Comparison of ENCODE assay signal across 12 cellular contexts in the genomic region with DNA sequence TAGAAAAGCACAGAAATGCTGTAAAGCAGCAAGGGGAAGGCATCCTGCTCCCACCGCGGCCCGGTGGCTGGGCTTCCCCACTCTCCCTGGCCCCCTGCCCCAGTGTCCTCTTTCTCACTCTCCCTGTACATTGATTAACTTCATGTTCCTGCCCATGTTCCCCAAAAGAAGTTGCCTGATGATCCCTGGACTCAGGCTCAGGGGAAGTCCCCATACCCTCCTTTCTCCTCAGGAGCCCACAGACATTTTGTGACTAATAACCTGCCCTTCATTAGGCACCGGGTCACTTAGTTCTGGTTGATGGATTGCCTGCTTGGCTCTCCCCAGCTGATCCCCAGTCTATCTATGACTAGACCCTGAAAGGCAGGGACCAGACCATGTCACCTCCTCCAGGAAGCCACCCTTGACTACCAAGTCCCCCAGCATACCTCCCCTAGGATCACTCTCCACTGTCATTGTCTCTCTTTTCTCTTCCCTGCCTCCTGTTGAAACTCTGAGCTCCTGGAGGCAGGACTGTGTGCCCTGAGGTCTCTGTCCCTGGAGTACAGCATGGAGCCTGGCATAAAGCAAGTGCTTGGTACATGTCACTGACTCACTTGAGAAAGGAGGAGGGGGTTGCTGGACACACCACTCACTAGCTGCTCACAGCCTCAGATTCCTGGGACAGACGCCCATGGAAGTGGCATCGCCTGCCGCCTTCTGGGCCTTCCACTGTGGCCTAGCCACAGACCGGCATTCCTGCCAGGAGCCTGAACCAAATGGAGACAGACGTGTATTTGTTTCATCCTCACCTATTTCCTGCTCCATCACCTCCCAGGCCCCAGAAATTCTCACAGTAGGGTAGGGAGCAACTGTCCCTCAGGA. TPM values are rescaled to one million over a fixed set of nuclear protein-coding genes. Genes with fewer than 3 reads are reported as not detected.
DNase-seq lines count a peak whose midpoint lies in the region; ATAC-seq and TF ChIP-seq lines count a peak whose summit lies in the region.
"Had no signal": no experiment of that assay in that cellular context is flagged by ENCODE, and none has a peak within 500 bp of the region (broad histone marks: within the 10 kb centered on the region; RNA-seq: fewer than 3 reads in every experiment).

No MANE protein-coding gene starts in this region.

- CTCF ChIA-PET in naive thymus-derived CD4-positive, alpha-beta T cell (lab: Charles Lee), result no interaction called here

- 93% methylated on average over 5 to 8 of the region's 9 CpGs for WGBS in mesodermal cell (ENCODE audit: insufficient coverage in 2 of 2), 2 experiments

- H3K4me1 Mint-ChIP-seq in activated naive CD8-positive, alpha-beta T cell treated with anti-CD3 and anti-CD28 coated beads, Interleukin-2, amount 50 U/mL, for 24 hours, result peaks cover 14% of the 10 kb centered on the region
- peaks cover 8% of the 10 kb centered on the region for H3K4me1 Mint-ChIP-seq in activated naive CD8-positive, alpha-beta T cell treated with anti-CD3 and anti-CD28 coated beads for 36 hours
- H3K4me1 Mint-ChIP-seq in naive thymus-derived CD4-positive, alpha-beta T cell, result peaks cover 0 to 17% (median 0%) of the 10 kb centered on the region in 7 donors
- H3K4me1 Mint-ChIP-seq in natural killer cell treated with Interleukin-12 subunit alpha and Interleukin-12 subunit beta and Interleukin-15 and Interleukin-18, amount 100 ng/mL, for 72 hours (ENCODE audit: low read depth in 2 of 2), result no peaks in the 10 kb centered on the region
- H3K4me1 Mint-ChIP-seq: naive B cell had no signal

- no peak for TF ChIP-seq POLR2A in uterus (IDR thresholded peaks at IDR 0.05)

- peaks cover 27% of the 10 kb centered on the region for H3K27me3 Mint-ChIP-seq in activated naive CD8-positive, alpha-beta T cell treated with anti-CD3 and anti-CD28 coated beads, Interleukin-2, amount 50 U/mL, for 24 hours
- H3K27me3 Mint-ChIP-seq in activated naive CD8-positive, alpha-beta T cell treated with anti-CD3 and anti-CD28 coated beads for 36 hours, result peaks cover 45% of the 10 kb centered on the region
- peaks cover 16 to 53% (median 38%) of the 10 kb centered on the region in 5 donors for H3K27me3 Mint-ChIP-seq in naive thymus-derived CD4-positive, alpha-beta T cell
- H3K27me3 Mint-ChIP-seq in natural killer cell treated with Interleukin-12 subunit alpha and Interleukin-12 subunit beta and Interleukin-15 and Interleukin-18, amount 100 ng/mL, for 72 hours, result peaks cover 5 to 25% of the 10 kb centered on the region in 2 donors

- no peak for TF ChIP-seq CTCF in uterus (IDR thresholded peaks at IDR 0.05)

- POLR2A ChIA-PET in naive thymus-derived CD4-positive, alpha-beta T cell (lab: Charles Lee), result no interaction called here

- H3K4me3 Mint-ChIP-seq in activated naive CD8-positive, alpha-beta T cell treated with anti-CD3 and anti-CD28 coated beads, Interleukin-2, amount 50 U/mL, for 24 hours, result no peak overlapping the region
- H3K4me3 Mint-ChIP-seq in activated naive CD8-positive, alpha-beta T cell treated with anti-CD3 and anti-CD28 coated beads for 36 hours, result no peak overlapping the region
- no peak overlapping the region for H3K4me3 Mint-ChIP-seq in naive thymus-derived CD4-positive, alpha-beta T cell
- H3K4me3 Mint-ChIP-seq in natural killer cell treated with Interleukin-12 subunit alpha and Interleukin-12 subunit beta and Interleukin-15 and Interleukin-18, amount 100 ng/mL, for 72 hours, result no peak overlapping the region
- H3K4me3 Mint-ChIP-seq: activated naive CD4-positive, alpha-beta T cell treated with anti-CD3 and anti-CD28 coated beads, Interleukin-2, amount 50 U/mL, for 24 hours; IgD-negative memory B cell had no signal

- H3K27me3 ChIP-seq in uterus, result no peaks in the 10 kb centered on the region
- peaks cover 0 to 4% of the 10 kb centered on the region in 2 donors for H3K27me3 ChIP-seq in naive thymus-derived CD4-positive, alpha-beta T cell (ENCODE audit: control insufficient read depth in 2 of 2, insufficient read depth in 2 of 2, low read length in 2 of 2)
- H3K27me3 ChIP-seq: testis had no signal

- ATAC-seq in activated naive CD8-positive, alpha-beta T cell treated with anti-CD3 and anti-CD28 coated beads, Interleukin-2, amount 50 U/mL, for 24 hours, result peak; percentile 17
- no peak for ATAC-seq in naive thymus-derived CD4-positive, alpha-beta T cell
- ATAC-seq in natural killer cell treated with Interleukin-12 subunit alpha and Interleukin-12 subunit beta and Interleukin-15 and Interleukin-18, amount 100 ng/mL, for 72 hours, result no peak

- no peaks in the 10 kb centered on the region for H3K36me3 Mint-ChIP-seq in activated naive CD8-positive, alpha-beta T cell treated with anti-CD3 and anti-CD28 coated beads, Interleukin-2, amount 50 U/mL, for 24 hours (ENCODE audit: low read depth)
- H3K36me3 Mint-ChIP-seq in activated naive CD8-positive, alpha-beta T cell treated with anti-CD3 and anti-CD28 coated beads for 36 hours, result no peaks in the 10 kb centered on the region
- peaks cover 0 to 7% (median 0%) of the 10 kb centered on the region in 5 donors for H3K36me3 Mint-ChIP-seq in naive thymus-derived CD4-positive, alpha-beta T cell
- no peaks in the 10 kb centered on the region for H3K36me3 Mint-ChIP-seq in natural killer cell treated with Interleukin-12 subunit alpha and Interleukin-12 subunit beta and Interleukin-15 and Interleukin-18, amount 100 ng/mL, for 72 hours
- H3K36me3 Mint-ChIP-seq: activated naive CD4-positive, alpha-beta T cell treated with anti-CD3 and anti-CD28 coated beads, Interleukin-2, amount 50 U/mL, for 24 hours; naive B cell had no signal

- H3K9me3 Mint-ChIP-seq in activated naive CD8-positive, alpha-beta T cell treated with anti-CD3 and anti-CD28 coated beads, Interleukin-2, amount 50 U/mL, for 24 hours, result no peaks in the 10 kb centered on the region
- H3K9me3 Mint-ChIP-seq in activated naive CD8-positive, alpha-beta T cell treated with anti-CD3 and anti-CD28 coated beads for 36 hours, result no peaks in the 10 kb centered on the region
- H3K9me3 Mint-ChIP-seq in naive thymus-derived CD4-positive, alpha-beta T cell, result peaks cover 0 to 8% (median 2%) of the 10 kb centered on the region in 11 donors
- H3K9me3 Mint-ChIP-seq in natural killer cell treated with Interleukin-12 subunit alpha and Interleukin-12 subunit beta and Interleukin-15 and Interleukin-18, amount 100 ng/mL, for 72 hours, result no peaks in the 10 kb centered on the region
- H3K9me3 Mint-ChIP-seq: activated naive CD4-positive, alpha-beta T cell treated with anti-CD3 and anti-CD28 coated beads, Interleukin-2, amount 50 U/mL, for 24 hours had no signal

- H3K9me3 ChIP-seq in mesodermal cell (ENCODE audit: control insufficient read depth, low read length) (peaks cover 8% of the 10 kb centered on the region), uterus (no peaks in the 10 kb centered on the region)
- H3K9me3 ChIP-seq in naive thymus-derived CD4-positive, alpha-beta T cell (ENCODE audit: control insufficient read depth in 2 of 3, low read length in 3 of 3), result no peaks in the 10 kb centered on the region
- H3K9me3 ChIP-seq: testis had no signal

- H3K4me1 ChIP-seq in mesodermal cell (ENCODE audit: control insufficient read depth, insufficient read depth, low read length, poor library complexity, severe bottlenecking) (peaks cover 33% of the 10 kb centered on the region), uterus (no peaks in the 10 kb centered on the region)
- no peaks in the 10 kb centered on the region for H3K4me1 ChIP-seq in naive thymus-derived CD4-positive, alpha-beta T cell (ENCODE audit: control insufficient read depth in 2 of 2, insufficient read depth in 2 of 2, low read length in 2 of 2)
- H3K4me1 ChIP-seq: testis had no signal

- no peak for DNase-seq in activated naive CD8-positive, alpha-beta T cell treated with anti-CD3 and anti-CD28 coated beads, Interleukin-2, amount 50 U/mL, for 24 hours
- no peak for DNase-seq in activated naive CD8-positive, alpha-beta T cell treated with anti-CD3 and anti-CD28 coated beads for 36 hours
- DNase-seq in uterus, result no peak
- no peak for DNase-seq in naive thymus-derived CD4-positive, alpha-beta T cell
- DNase-seq in natural killer cell treated with Interleukin-12 subunit alpha and Interleukin-12 subunit beta and Interleukin-15 and Interleukin-18, amount 100 ng/mL, for 72 hours (ENCODE audit: low spot score), result no peak
- no peak for DNase-seq in DMS79 (lab: John Stamatoyannopoulos, UW)
- DNase-seq: naive B cell had no signal

- H3K4me3 ChIP-seq in mesodermal cell (ENCODE audit: extremely low read depth, insufficient read depth, low read length, poor library complexity, severe bottlenecking), result no peak overlapping the region
- H3K4me3 ChIP-seq in uterus, result no peak overlapping the region
- no peak overlapping the region for H3K4me3 ChIP-seq in naive thymus-derived CD4-positive, alpha-beta T cell (ENCODE audit: low read length)
- H3K4me3 ChIP-seq: testis had no signal

- H3K27ac Mint-ChIP-seq in activated naive CD8-positive, alpha-beta T cell treated with anti-CD3 and anti-CD28 coated beads, Interleukin-2, amount 50 U/mL, for 24 hours, result no peak overlapping the region
- no peak overlapping the region for H3K27ac Mint-ChIP-seq in activated naive CD8-positive, alpha-beta T cell treated with anti-CD3 and anti-CD28 coated beads for 36 hours
- no peak overlapping the region for H3K27ac Mint-ChIP-seq in naive thymus-derived CD4-positive, alpha-beta T cell
- H3K27ac Mint-ChIP-seq in natural killer cell treated with Interleukin-12 subunit alpha and Interleukin-12 subunit beta and Interleukin-15 and Interleukin-18, amount 100 ng/mL, for 72 hours, result no peak overlapping the region
- H3K27ac Mint-ChIP-seq: activated naive CD4-positive, alpha-beta T cell treated with anti-CD3 and anti-CD28 coated beads, Interleukin-2, amount 50 U/mL, for 24 hours; IgD-negative memory B cell had no signal

- H3K27ac ChIP-seq in cingulate gyrus (ENCODE audit: low read depth, low read length) (peak overlapping the region; percentile 20), mesodermal cell (ENCODE audit: low read depth, low read length, severe bottlenecking) (peak overlapping the region; percentile 97), uterus (peak overlapping the region; percentile 76 to 85)
- H3K27ac ChIP-seq in naive thymus-derived CD4-positive, alpha-beta T cell (ENCODE audit: low read depth, low read length), result no peak overlapping the region

- H3K36me3 ChIP-seq in mesodermal cell (ENCODE audit: control insufficient read depth, insufficient read depth, low read length) (no peaks in the 10 kb centered on the region), uterus (no peaks in the 10 kb centered on the region)
- H3K36me3 ChIP-seq in naive thymus-derived CD4-positive, alpha-beta T cell (ENCODE audit: control insufficient read depth in 2 of 3, insufficient read depth in 3 of 3, low read length in 3 of 3), result no peaks in the 10 kb centered on the region

- intact Hi-C loops in uterus (cut with DNase I; ENCODE audit: low total_unique reads), result no loop called here
- intact Hi-C loops in naive thymus-derived CD4-positive, alpha-beta T cell (cut with micrococcal nuclease), result no loop called here

RNA-seq across cellular contexts. Expression of a gene that starts 13.5 kb away (rescaled TPM):
- under 1 TPM; 0.35 to 0.42 TPM for total RNA-seq in activated naive CD8-positive, alpha-beta T cell treated with anti-CD3 and anti-CD28 coated beads for 36 hours
- polyA plus RNA-seq in mesodermal cell (2013, experiment 1 of 2), result 1.4 TPM
- 1.6 TPM for polyA plus RNA-seq in mesodermal cell (2013, experiment 2 of 2)
- 10 to 100 TPM in 3 of 4 donors, under 1 TPM in 1; 0.59 to 46.4 (median 16.4) TPM for total RNA-seq in uterus
- total RNA-seq in naive thymus-derived CD4-positive, alpha-beta T cell, result under 1 TPM in 1 of 5 experiments, not detected in 4; 0.46 TPM
- not detected for polyA plus RNA-seq in naive thymus-derived CD4-positive, alpha-beta T cell
- not detected for total RNA-seq in natural killer cell treated with Interleukin-12 subunit alpha and Interleukin-12 subunit beta and Interleukin-15 and Interleukin-18, amount 100 ng/mL, for 72 hours
- polyA plus RNA-seq: IgD-negative memory B cell had no signal
